In the genomic region with DNA sequence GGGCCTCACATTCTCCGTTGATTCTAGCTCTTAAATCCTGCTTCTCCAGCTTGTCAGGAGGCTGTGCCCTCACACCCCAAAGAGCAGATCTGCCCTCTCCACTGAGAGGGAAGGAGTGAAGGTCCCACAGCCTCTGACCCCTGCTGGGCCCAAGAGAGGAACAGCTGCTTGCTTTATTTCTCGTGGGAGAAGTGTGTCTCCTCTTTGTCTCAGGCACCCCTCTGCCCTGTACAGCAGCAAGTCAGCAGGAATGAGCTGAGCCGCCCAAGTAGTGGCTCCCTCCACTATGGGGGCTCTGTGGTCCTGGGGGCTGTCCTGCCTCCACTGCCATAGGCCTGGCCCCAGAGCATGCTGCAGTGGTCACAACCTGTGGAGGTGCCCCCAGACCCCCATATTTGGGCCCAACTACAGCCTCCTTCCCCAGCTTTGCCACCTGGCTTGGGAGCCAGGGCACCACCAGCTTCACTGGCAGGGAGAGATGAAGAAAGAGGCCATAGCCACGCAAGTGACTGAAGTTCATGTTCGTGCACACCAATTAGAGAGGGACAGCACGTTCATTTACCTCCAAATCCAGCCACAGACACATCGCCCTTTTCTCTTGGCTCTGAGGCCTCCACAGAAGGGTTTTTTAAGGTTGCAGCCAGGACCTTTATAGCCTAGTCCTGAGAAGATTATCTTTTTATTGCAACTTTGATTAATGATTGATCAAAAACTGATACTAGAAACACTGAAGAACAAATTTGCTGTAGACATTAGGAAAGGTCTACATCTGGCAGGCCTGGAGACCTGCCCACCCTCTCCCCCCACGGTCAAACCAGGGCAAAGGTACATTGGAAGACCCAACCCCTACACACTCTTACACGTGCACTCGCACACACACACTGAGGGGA, we compare ENCODE assay signal across 1 cellular context.
TF ChIP-seq lines count a peak whose summit lies in the region.

No MANE protein-coding gene starts in this region.

TF ChIP-seq in IMR-90, 13 proteins besides CTCF, POLR2A, EP300 and RAD21 (continued from another document):
- no peak for TF ChIP-seq SMC3 (IDR thresholded peaks at IDR 0.05; ENCODE audit: low read depth, low read length)
- TF ChIP-seq, protein P1, sequence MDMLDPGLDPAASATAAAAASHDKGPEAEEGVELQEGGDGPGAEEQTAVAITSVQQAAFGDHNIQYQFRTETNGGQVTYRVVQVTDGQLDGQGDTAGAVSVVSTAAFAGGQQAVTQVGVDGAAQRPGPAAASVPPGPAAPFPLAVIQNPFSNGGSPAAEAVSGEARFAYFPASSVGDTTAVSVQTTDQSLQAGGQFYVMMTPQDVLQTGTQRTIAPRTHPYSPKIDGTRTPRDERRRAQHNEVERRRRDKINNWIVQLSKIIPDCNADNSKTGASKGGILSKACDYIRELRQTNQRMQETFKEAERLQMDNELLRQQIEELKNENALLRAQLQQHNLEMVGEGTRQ (IDR thresholded peaks at IDR 0.05; ENCODE audit: low read depth, low read length) = no peak
- no peak for TF ChIP-seq MXI1 (IDR thresholded peaks at IDR 0.05; ENCODE audit: borderline replicate concordance, low read depth, low read length)
- TF ChIP-seq MAFK (IDR thresholded peaks at IDR 0.05; ENCODE audit: low read depth, low read length) = no peak
- TF ChIP-seq RCOR1 (IDR thresholded peaks at IDR 0.05; ENCODE audit: insufficient replicate concordance, low read length) = no peak
- no peak for TF ChIP-seq MAZ (IDR thresholded peaks at IDR 0.05; ENCODE audit: borderline replicate concordance, low read depth, low read length)
- TF ChIP-seq, protein P2, sequence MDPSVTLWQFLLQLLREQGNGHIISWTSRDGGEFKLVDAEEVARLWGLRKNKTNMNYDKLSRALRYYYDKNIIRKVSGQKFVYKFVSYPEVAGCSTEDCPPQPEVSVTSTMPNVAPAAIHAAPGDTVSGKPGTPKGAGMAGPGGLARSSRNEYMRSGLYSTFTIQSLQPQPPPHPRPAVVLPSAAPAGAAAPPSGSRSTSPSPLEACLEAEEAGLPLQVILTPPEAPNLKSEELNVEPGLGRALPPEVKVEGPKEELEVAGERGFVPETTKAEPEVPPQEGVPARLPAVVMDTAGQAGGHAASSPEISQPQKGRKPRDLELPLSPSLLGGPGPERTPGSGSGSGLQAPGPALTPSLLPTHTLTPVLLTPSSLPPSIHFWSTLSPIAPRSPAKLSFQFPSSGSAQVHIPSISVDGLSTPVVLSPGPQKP (IDR thresholded peaks at IDR 0.05; ENCODE audit: borderline replicate concordance, low read depth, low read length) = no peak
- no peak for TF ChIP-seq NFE2L2 (IDR thresholded peaks at IDR 0.05; ENCODE audit: low read depth, low read length)
- no peak for TF ChIP-seq CHD1 (IDR thresholded peaks at IDR 0.05; ENCODE audit: low read depth, low read length)
- no peak for TF ChIP-seq FOS (IDR thresholded peaks at IDR 0.05; ENCODE audit: low read depth, low read length)
